Comparison of ENCODE assay signal across 1 cellular context in genomic region chr6:32127717-32128592, GRCh38.
TF ChIP-seq lines count a peak whose summit lies in the region.

Gene ATF6B (minus strand): TSS chr6:32128246. CDS start chr6:32128207, 39 bp downstream.

TF ChIP-seq in GM12878, 131 proteins besides CTCF, POLR2A, EP300 and RAD21 (continued from another document and continues in another):
- TF ChIP-seq CUX1 (IDR thresholded peaks at IDR 0.05; ENCODE audit: insufficient replicate concordance, low read depth, low read length) (no peak), PBX3 (IDR thresholded peaks at IDR 0.05; ENCODE audit: insufficient replicate concordance, low read depth, low read length) (no peak), PAX8 (IDR thresholded peaks at IDR 0.05) (no peak), BHLHE40 (IDR thresholded peaks at IDR 0.05; ENCODE audit: borderline replicate concordance in 1 of 2, low read depth in 2 of 2, low read length in 1 of 2) (peak; percentile 82 to 87), RELA (IDR thresholded peaks at IDR 0.05; ENCODE audit: borderline replicate concordance, partially characterized antibody) (no peak), E2F8 (IDR thresholded peaks at IDR 0.05; ENCODE audit: low read depth, partially characterized antibody) (no peak), CBX5 (IDR thresholded peaks at IDR 0.05; ENCODE audit: low read depth) (no peak), HDAC2 (IDR thresholded peaks at IDR 0.05) (no peak), PKNOX1 (IDR thresholded peaks at IDR 0.05) (peak; percentile 55), CREM (IDR thresholded peaks at IDR 0.05; ENCODE audit: low read depth) (peak; percentile 58), ZBED1 (IDR thresholded peaks at IDR 0.05; ENCODE audit: borderline replicate concordance) (no peak), ATF2 (IDR thresholded peaks at IDR 0.05; ENCODE audit: low read length) (no peak), NR2C1 (IDR thresholded peaks at IDR 0.05) (peak; percentile 72; the same call in 1 of the 2 replicates), NFXL1 (IDR thresholded peaks at IDR 0.05; ENCODE audit: borderline replicate concordance) (no peak), USF2 (IDR thresholded peaks at IDR 0.05; ENCODE audit: borderline replicate concordance, low read depth, low read length) (peak; percentile 80), SMC3 (IDR thresholded peaks at IDR 0.05; ENCODE audit: borderline replicate concordance, low read length) (no peak), ASH2L (IDR thresholded peaks at IDR 0.05; ENCODE audit: borderline replicate concordance, low read depth) (no peak), FOXK2 (IDR thresholded peaks at IDR 0.05) (no peak), BRCA1 (IDR thresholded peaks at IDR 0.05; ENCODE audit: low read depth, low read length) (no peak), SPI1 (IDR thresholded peaks at IDR 0.05; ENCODE audit: borderline replicate concordance, insufficient read depth, low read depth, low read length) (peak; percentile 34; the same call in 1 of the 2 replicates), RBBP5 (conservative IDR thresholded peaks at IDR 0.05) (no peak), ELK1 (IDR thresholded peaks at IDR 0.05; ENCODE audit: low read depth, low read length) (peak; percentile 49; the same call in 1 of the 2 replicates), RAD51 (IDR thresholded peaks at IDR 0.05) (peak; percentile 93), ATF7 (IDR thresholded peaks at IDR 0.05; ENCODE audit: low read depth) (0 out of 2 replicates have a peak, but pooled peaks have one; percentile 17), YBX1 (IDR thresholded peaks at IDR 0.05) (no peak), KLF5 (IDR thresholded peaks at IDR 0.05; ENCODE audit: partially characterized antibody) (peak; percentile 16), WRNIP1 (IDR thresholded peaks at IDR 0.05; ENCODE audit: borderline replicate concordance, low read depth, low read length) (no peak), STAT3 (IDR thresholded peaks at IDR 0.05; ENCODE audit: low read depth, low read length) (no peak), NFIC (IDR thresholded peaks at IDR 0.05; ENCODE audit: low read depth, low read length) (no peak), NBN (IDR thresholded peaks at IDR 0.05) (peak; percentile 53; the same call in 1 of the 2 replicates), IKZF2 (IDR thresholded peaks at IDR 0.05) (no peak), TCF7 (IDR thresholded peaks at IDR 0.05; ENCODE audit: borderline replicate concordance) (no peak), RB1 (IDR thresholded peaks at IDR 0.05; ENCODE audit: borderline replicate concordance) (peak; percentile 51; the same call in 1 of the 2 replicates), CHD4 (IDR thresholded peaks at IDR 0.05) (no peak), BCL3 (IDR thresholded peaks at IDR 0.05; ENCODE audit: borderline replicate concordance, insufficient read depth, low read depth, low read length, poor library complexity, severe bottlenecking) (no peak), EGR1 (IDR thresholded peaks at IDR 0.05; ENCODE audit: borderline replicate concordance in 1 of 2, low read depth in 2 of 2, low read length in 2 of 2) (0 out of 3 replicates have a peak, but pooled peaks of 1 of the 2 experiments have one; percentile 31), TCF3 (IDR thresholded peaks at IDR 0.05; ENCODE audit: borderline replicate concordance, insufficient read depth, low read depth, low read length) (no peak), FOS (IDR thresholded peaks at IDR 0.05; ENCODE audit: borderline replicate concordance, extremely low read depth, insufficient read length) (peak; percentile 41), KDM1A (IDR thresholded peaks at IDR 0.05; ENCODE audit: borderline replicate concordance) (no peak), PRDM15 (CRISPR knock-in tag; IDR thresholded peaks at IDR 0.05) (no peak), ATF3 (IDR thresholded peaks at IDR 0.05; ENCODE audit: borderline replicate concordance, extremely low read depth, low read depth, low read length) (peak; percentile 27; the same call in 1 of the 2 replicates)
